Comparison of ENCODE assay signal across 1 cellular context in the genomic region with DNA sequence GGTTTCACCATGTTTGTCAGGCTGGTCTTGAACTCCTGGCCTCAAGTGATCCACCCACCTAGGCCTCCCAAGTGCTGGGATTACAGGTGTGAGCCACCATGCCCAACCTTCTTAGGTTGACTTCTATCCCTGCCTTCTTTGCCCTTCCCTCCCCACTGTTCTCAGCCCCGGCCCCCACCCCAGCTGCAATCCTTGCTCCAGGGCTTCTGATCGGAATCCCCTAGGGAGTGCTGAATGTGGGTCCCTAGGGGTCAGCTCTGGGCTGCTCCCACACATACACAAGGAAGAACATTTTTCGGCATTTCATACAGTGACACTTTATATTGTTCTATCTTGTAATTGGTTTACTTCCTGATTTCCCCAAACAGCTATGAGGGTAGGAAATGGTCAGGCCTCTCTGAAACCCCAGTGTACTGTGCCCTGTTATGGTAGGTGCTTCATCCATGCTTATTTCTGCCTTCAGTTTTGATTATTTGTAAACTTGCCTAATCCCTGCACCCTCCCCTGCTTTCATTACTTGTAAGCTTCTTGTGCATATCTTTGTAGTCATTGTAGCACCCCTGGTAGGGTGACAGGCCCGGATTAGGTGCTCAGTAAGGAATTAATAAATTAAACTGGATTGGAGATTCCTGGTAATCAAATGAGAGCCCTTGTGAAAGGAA.
TF ChIP-seq lines count a peak whose summit lies in the region.

No MANE protein-coding gene starts in this region.

TF ChIP-seq in IMR-90, 13 proteins besides CTCF, POLR2A, EP300 and RAD21 (continued from another document):
- TF ChIP-seq MXI1 (IDR thresholded peaks at IDR 0.05; ENCODE audit: borderline replicate concordance, low read depth, low read length) (no peak), CHD1 (IDR thresholded peaks at IDR 0.05; ENCODE audit: low read depth, low read length) (no peak), MAFK (IDR thresholded peaks at IDR 0.05; ENCODE audit: low read depth, low read length) (no peak), MAZ (IDR thresholded peaks at IDR 0.05; ENCODE audit: borderline replicate concordance, low read depth, low read length) (no peak), RCOR1 (IDR thresholded peaks at IDR 0.05; ENCODE audit: insufficient replicate concordance, low read length) (no peak), BHLHE40 (IDR thresholded peaks at IDR 0.05; ENCODE audit: low read depth, low read length) (no peak), NFE2L2 (IDR thresholded peaks at IDR 0.05; ENCODE audit: low read depth, low read length) (no peak), CEBPB (IDR thresholded peaks at IDR 0.05; ENCODE audit: low read depth, low read length) (no peak; the same call in 1 of the 2 replicates)
- TF ChIP-seq, protein P1, sequence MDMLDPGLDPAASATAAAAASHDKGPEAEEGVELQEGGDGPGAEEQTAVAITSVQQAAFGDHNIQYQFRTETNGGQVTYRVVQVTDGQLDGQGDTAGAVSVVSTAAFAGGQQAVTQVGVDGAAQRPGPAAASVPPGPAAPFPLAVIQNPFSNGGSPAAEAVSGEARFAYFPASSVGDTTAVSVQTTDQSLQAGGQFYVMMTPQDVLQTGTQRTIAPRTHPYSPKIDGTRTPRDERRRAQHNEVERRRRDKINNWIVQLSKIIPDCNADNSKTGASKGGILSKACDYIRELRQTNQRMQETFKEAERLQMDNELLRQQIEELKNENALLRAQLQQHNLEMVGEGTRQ (IDR thresholded peaks at IDR 0.05; ENCODE audit: low read depth, low read length) = no peak
- TF ChIP-seq, protein P2, sequence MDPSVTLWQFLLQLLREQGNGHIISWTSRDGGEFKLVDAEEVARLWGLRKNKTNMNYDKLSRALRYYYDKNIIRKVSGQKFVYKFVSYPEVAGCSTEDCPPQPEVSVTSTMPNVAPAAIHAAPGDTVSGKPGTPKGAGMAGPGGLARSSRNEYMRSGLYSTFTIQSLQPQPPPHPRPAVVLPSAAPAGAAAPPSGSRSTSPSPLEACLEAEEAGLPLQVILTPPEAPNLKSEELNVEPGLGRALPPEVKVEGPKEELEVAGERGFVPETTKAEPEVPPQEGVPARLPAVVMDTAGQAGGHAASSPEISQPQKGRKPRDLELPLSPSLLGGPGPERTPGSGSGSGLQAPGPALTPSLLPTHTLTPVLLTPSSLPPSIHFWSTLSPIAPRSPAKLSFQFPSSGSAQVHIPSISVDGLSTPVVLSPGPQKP (IDR thresholded peaks at IDR 0.05; ENCODE audit: borderline replicate concordance, low read depth, low read length) = no peak
